In the genomic region with DNA sequence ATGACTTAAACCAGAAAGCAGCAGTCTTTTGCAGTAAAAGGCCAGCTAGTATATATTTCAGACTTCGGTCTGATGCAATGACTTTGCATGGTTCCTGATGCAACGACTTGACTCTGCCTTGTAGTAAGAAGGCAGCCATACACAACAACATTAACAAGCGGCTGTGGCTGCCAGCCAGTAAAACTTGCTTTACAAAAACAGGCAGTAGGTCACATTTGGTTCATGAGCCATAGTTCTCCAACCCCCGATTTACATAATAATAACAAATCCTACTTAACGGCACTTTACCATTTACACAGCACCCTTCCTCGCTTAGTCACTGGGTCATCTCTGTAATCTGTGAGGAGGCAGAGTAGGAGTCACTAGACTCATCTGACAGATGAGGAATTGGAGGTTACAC, we compare ENCODE assay signal across 14 cellular contexts.
DNase-seq lines count a peak whose midpoint lies in the region; ATAC-seq and TF ChIP-seq lines count a peak whose summit lies in the region.
"Had no signal": no experiment of that assay in that cellular context is flagged by ENCODE, and none has a peak within 500 bp of the region (broad histone marks: within the 10 kb centered on the region; RNA-seq: fewer than 3 reads in every experiment).

No MANE protein-coding gene starts in this region.

- H3K4me1 Mint-ChIP-seq in brain (peaks cover 70% of the 10 kb centered on the region), Calu3 (ENCODE audit: low read depth, unreplicated experiment) (no peaks in the 10 kb centered on the region)

- POLR2A ChIA-PET in AG04450 (lab: Yijun Ruan, JAX), result interaction anchor here (0.6 to 0.8 kb wide), 2 partner anchors 28 to 185 kb away, joined by 3 read pairs; no protein-coding TSS in a partner anchor

- H3K27ac Mint-ChIP-seq in brain, result peak overlapping the region; percentile 49 to 88 (median 65)
- H3K27ac Mint-ChIP-seq in Calu3 (ENCODE audit: unreplicated experiment), result no peak overlapping the region
- H3K27ac Mint-ChIP-seq: IgD-negative memory B cell had no signal

- intact Hi-C loops in Calu3 (cut with micrococcal nuclease; ENCODE audit: unreplicated experiment), result no loop called here

- no peaks in the 10 kb centered on the region for H3K36me3 ChIP-seq in WERI-Rb-1
- H3K36me3 ChIP-seq: BLaER1, thyroid gland had no signal

- H3K4me3 ChIP-seq in AG04450 (ENCODE audit: low read depth, low read length) (peak overlapping the region; percentile 8; the same call in 1 of the 2 replicates), WERI-Rb-1 (ENCODE audit: low read depth, low read length) (no peak overlapping the region)
- H3K4me3 ChIP-seq: BLaER1, thyroid gland had no signal

- H3K27me3 ChIP-seq in AG04450 (ENCODE audit: control insufficient read depth, insufficient read depth, low read length) (no peaks in the 10 kb centered on the region), WERI-Rb-1 (ENCODE audit: insufficient read depth, low read depth, severe bottlenecking) (no peaks in the 10 kb centered on the region)
- H3K27me3 ChIP-seq: BLaER1, thyroid gland had no signal

- BruUV-seq in Calu3 (replicated peaks; lab: Mats Ljungman, UMichigan), result no TSS peak

- H3K27me3 Mint-ChIP-seq in brain (peaks cover 6% of the 10 kb centered on the region), Calu3 (ENCODE audit: unreplicated experiment) (no peaks in the 10 kb centered on the region)

- CTCF ChIA-PET in AG04450 (lab: Charles Lee), result no interaction called here
- CTCF ChIA-PET in Calu3 (lab: Charles Lee), result no interaction called here

- H3K9me3 ChIP-seq in AG04450 (ENCODE audit: control insufficient read depth, insufficient read depth, low read length) (no peaks in the 10 kb centered on the region), WERI-Rb-1 (ENCODE audit: severe bottlenecking) (no peaks in the 10 kb centered on the region)
- H3K9me3 ChIP-seq: BLaER1, thyroid gland had no signal

- H3K9me3 Mint-ChIP-seq in brain (peaks cover 0 to 4% (median 0%) of the 10 kb centered on the region in 5 experiments), Calu3 (ENCODE audit: low read depth, unreplicated experiment) (peaks cover 2% of the 10 kb centered on the region)

- peak; percentile 96 for DNase-seq in AG04450 (ENCODE audit: low read depth, low spot score)
- peak; percentile 61 for DNase-seq in M059J (ENCODE audit: low read depth)
- DNase-seq in kidney tubule cell (ENCODE audit: low spot score), result peak; percentile 1
- no peak for DNase-seq in medulla oblongata (ENCODE audit: extremely low spot score)
- DNase-seq in Calu3, result no peak
- DNase-seq in WERI-Rb-1, result no peak
- DNase-seq: aorta, NCI-H2081, thyroid gland had no signal

- H3K27ac ChIP-seq in AG04450 (ENCODE audit: low read depth, low read length), result peak overlapping the region; percentile 95
- no peak overlapping the region for H3K27ac ChIP-seq in WERI-Rb-1
- H3K27ac ChIP-seq: BLaER1, parathyroid adenoma, thyroid gland had no signal

- H3K36me3 Mint-ChIP-seq in brain (no peaks in the 10 kb centered on the region), Calu3 (ENCODE audit: insufficient read depth, unreplicated experiment) (no peaks in the 10 kb centered on the region)
- H3K36me3 Mint-ChIP-seq: IgD-negative memory B cell had no signal

- no peak for ATAC-seq in GM21737 (IDR thresholded peaks at IDR 0.05; ENCODE audit: unreplicated experiment)

- TF ChIP-seq CTCF in AG04450 (IDR thresholded peaks at IDR 0.05; ENCODE audit: low read depth, low read length) (no peak), brain (conservative IDR thresholded peaks at IDR 0.05) (no peak), Calu3 (IDR thresholded peaks at IDR 0.05; ENCODE audit: unreplicated experiment) (no peak), WERI-Rb-1 (IDR thresholded peaks at IDR 0.05; ENCODE audit: low read depth, low read length) (no peak)

- H3K4me3 Mint-ChIP-seq in brain (peak overlapping the region in 1 of 5 experiments; percentile 23), Calu3 (ENCODE audit: low read depth, unreplicated experiment) (no peak overlapping the region)
- H3K4me3 Mint-ChIP-seq: IgD-negative memory B cell had no signal

Comparison
In these comparisons a context has a peak if more than half of its experiments do, and no peak if none do; other contexts are left out.
1. DNase-seq: peak in AG04450 (single experiment), M059J (single experiment) and kidney tubule cell (single experiment); none in medulla oblongata (single experiment), Calu3 (single experiment) and WERI-Rb-1 (single experiment).